Comparison of ENCODE assay signal across 25 cellular contexts in genomic region chr12:7136071-7136470, GRCh38. TPM values are rescaled to one million over a fixed set of nuclear protein-coding genes. Genes with fewer than 3 reads are reported as not detected.
"Had no signal": no experiment of that assay in that cellular context is flagged by ENCODE, and none has a peak within 500 bp of the region (broad histone marks: within the 10 kb centered on the region; RNA-seq: fewer than 3 reads in every experiment).

No MANE protein-coding gene starts in this region.

- H3K4me3 Mint-ChIP-seq: T-cell had no signal

- H3K27me3 Mint-ChIP-seq: IgD-negative memory B cell, T-cell had no signal

- ATAC-seq: K562, Panc1, PC-3, T-cell had no signal

- H3K9me3 ChIP-seq: SK-N-SH had no signal

- DNase-seq: Kasumi-1; MM.1S; NCI-H1092 treated with DMSO at 0.1 percent for 48 hours; NCI-H1436 treated with DMSO at 0.1 percent for 48 hours; NCI-H1694; NCI-H187 treated with DMSO at 0.1 percent for 48 hours; NCI-H2029 treated with DMSO at 0.1 percent for 48 hours; NCI-H2171 treated with DMSO at 0.1 percent for 48 hours; NCI-H2227 treated with DMSO at 0.1 percent for 48 hours; NCI-H524; NCI-H526 treated with DMSO at 0.1 percent for 48 hours; NCI-H748 treated with DMSO at 0.1 percent for 48 hours; NK-92 treated with Interleukin-12 subunit alpha and Interleukin-12 subunit beta, amount 100 ng/mL, for 24 hours; PC-3; SHP77; SK-N-SH; SW 1271; T-cell had no signal

RNA-seq across cellular contexts. Expression of gene RBP5, which starts 7.4 kb away (rescaled TPM):
- total RNA-seq: HT1080, M059J, NCI-H460, PC-3, SK-MEL-5 had no signal
